In the genomic region with DNA sequence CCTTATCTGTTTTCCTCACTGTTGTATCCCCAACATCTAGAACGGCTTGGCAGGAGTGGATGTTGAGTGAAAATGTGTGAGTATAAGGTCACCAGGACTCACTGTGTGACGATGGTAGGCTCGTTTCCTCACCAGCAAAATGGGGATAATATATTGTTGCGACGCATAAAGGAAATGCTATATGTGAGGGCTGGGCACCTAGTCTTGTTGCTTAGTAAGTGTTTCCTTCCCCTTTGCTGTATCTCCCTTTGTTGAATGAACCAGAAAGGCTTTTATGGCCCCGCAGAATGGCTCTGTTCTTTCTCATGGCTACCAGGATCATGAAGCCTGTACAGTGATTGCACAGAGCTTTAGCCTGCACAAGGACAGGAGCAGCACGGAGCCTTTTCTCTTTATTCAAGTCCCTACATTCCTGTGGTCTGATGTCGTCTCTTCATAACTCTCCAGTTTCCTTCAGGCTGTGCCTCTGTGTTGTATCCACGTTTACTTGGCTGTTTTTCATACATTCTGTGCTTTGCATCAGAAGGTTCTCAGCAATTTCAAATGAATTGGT, we compare ENCODE assay signal across 8 cellular contexts. TPM values are rescaled to one million over a fixed set of nuclear protein-coding genes. Genes with fewer than 3 reads are reported as not detected.
DNase-seq lines count a peak whose midpoint lies in the region; ATAC-seq lines count a peak whose summit lies in the region.

No MANE protein-coding gene starts in this region.

- peaks cover 74% of the 10 kb centered on the region for H3K4me1 Mint-ChIP-seq in stimulated activated naive CD8-positive, alpha-beta T cell treated with anti-CD3 and anti-CD28 coated beads, Interleukin-15, amount 100 ng/mL, for 72 hours

- H3K9me3 Mint-ChIP-seq in stimulated activated naive CD8-positive, alpha-beta T cell treated with anti-CD3 and anti-CD28 coated beads, Interleukin-15, amount 100 ng/mL, for 72 hours: no peaks in the 10 kb centered on the region

- DNase-seq in Right ventricle myocardium inferior (ENCODE audit: missing footprints) (no peak), cardiac septum (ENCODE audit: low spot score) (no peak), amniotic stem cell (lab: John Stamatoyannopoulos, UW) (peak; percentile 73), iris pigment epithelial cell (ENCODE audit: low read depth) (peak; percentile 90), NCI-H146 (lab: John Stamatoyannopoulos, UW) (no peak)
- DNase-seq in stimulated activated naive CD8-positive, alpha-beta T cell treated with anti-CD3 and anti-CD28 coated beads, Interleukin-15, amount 100 ng/mL, for 72 hours: no peak
- no peak for DNase-seq in activated CD8-positive, alpha-beta memory T cell treated with anti-CD3 and anti-CD28 coated beads for 24 hours

- H3K27ac Mint-ChIP-seq in stimulated activated naive CD8-positive, alpha-beta T cell treated with anti-CD3 and anti-CD28 coated beads, Interleukin-15, amount 100 ng/mL, for 72 hours: peak overlapping the region in 1 of 2 donors; percentile 59

- peak; percentile 18 for ATAC-seq in Right ventricle myocardium inferior
- ATAC-seq in stimulated activated naive CD8-positive, alpha-beta T cell treated with anti-CD3 and anti-CD28 coated beads, Interleukin-15, amount 100 ng/mL, for 72 hours: peak; percentile 76
- ATAC-seq in GM21737 (IDR thresholded peaks at IDR 0.05; ENCODE audit: unreplicated experiment): no peak

- intact Hi-C loops in Right ventricle myocardium inferior (cut with DNase I): no loop called here
- intact Hi-C loops in cardiac septum (cut with DNase I): loop anchor here (2.0 kb wide), 1 partner anchor 164 kb away; a partner anchor contains a TSS

- H3K4me3 Mint-ChIP-seq in stimulated activated naive CD8-positive, alpha-beta T cell treated with anti-CD3 and anti-CD28 coated beads, Interleukin-15, amount 100 ng/mL, for 72 hours: peak overlapping the region; percentile 67

- no peaks in the 10 kb centered on the region for H3K27me3 Mint-ChIP-seq in stimulated activated naive CD8-positive, alpha-beta T cell treated with anti-CD3 and anti-CD28 coated beads, Interleukin-15, amount 100 ng/mL, for 72 hours

RNA-seq across cellular contexts. Expression of a gene that starts 5.4 kb away (rescaled TPM):
- total RNA-seq in Right ventricle myocardium inferior: 43.3 TPM
- 40.2 TPM for total RNA-seq in cardiac septum

Comparison
In these comparisons a context has a peak if more than half of its experiments do, and no peak if none do; other contexts are left out.
1. DNase-seq: peak in amniotic stem cell (single experiment) and iris pigment epithelial cell (single experiment); none in Right ventricle myocardium inferior (single experiment), cardiac septum (single experiment), stimulated activated naive CD8-positive, alpha-beta T cell treated with anti-CD3 and anti-CD28 coated beads, Interleukin-15, amount 100 ng/mL, for 72 hours (0 of 2), NCI-H146 (single experiment) and activated CD8-positive, alpha-beta memory T cell treated with anti-CD3 and anti-CD28 coated beads for 24 hours (single experiment).